Comparison of ENCODE assay signal across 1 cellular context in the genomic region with DNA sequence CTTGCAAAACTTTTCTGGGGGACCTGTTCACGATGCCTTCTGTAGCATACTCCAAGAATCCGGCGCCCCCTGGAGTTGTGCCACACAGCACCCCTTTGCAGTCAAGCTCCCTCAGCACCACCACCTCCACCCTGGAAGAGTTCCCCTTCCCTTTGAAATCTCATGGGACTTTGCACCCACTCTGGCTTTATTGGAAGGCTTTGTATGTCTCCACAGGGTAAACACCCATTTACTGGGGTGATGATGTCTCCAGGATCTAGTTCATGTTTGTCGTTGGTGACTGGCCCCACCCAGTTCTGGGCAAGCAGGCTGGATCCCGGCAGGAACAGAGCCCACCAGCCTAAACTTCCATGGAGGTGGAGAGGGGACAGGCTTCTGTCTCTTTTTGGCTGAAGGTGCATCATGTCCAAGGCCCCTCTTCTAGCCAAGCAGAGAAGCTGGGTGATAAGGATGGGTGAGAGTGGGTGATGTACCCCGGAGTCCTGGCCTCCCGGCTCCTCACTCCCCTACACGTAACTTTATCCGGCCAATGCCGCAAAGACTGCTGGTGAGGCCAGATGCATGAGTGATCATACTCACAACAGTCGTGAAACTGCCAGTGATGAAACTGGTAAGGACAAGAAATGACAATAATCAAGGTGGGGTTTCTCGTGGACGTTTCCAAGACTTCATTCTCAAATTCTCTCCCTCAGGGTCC.
TF ChIP-seq lines count a peak whose summit lies in the region.

No MANE protein-coding gene starts in this region.

TF ChIP-seq in Ishikawa, 13 proteins besides CTCF, POLR2A, EP300 and RAD21:
- TF ChIP-seq TCF12 (IDR thresholded peaks at IDR 0.05; ENCODE audit: low read depth): no peak
- peak; percentile 32; the same call in 1 of the 2 replicates for TF ChIP-seq ZBTB7A (IDR thresholded peaks at IDR 0.05; ENCODE audit: low read depth)
- TF ChIP-seq EGR1 (IDR thresholded peaks at IDR 0.05): no peak
